In genomic region chr1:54609301-54609921, GRCh38 we compare ENCODE assay signal across 19 cellular contexts. TPM values are rescaled to one million over a fixed set of nuclear protein-coding genes. Genes with fewer than 3 reads are reported as not detected.
A peak's percentile ranks its signal among the peaks of the same experiment; 100 is the strongest.
DNase-seq lines count a peak whose midpoint lies in the region; ATAC-seq, FAIRE-seq and TF ChIP-seq lines count a peak whose summit lies in the region.
"Had no signal": no experiment of that assay in that cellular context is flagged by ENCODE, and none has a peak within 500 bp of the region (broad histone marks: within the 10 kb centered on the region; RNA-seq: fewer than 3 reads in every experiment).

No MANE protein-coding gene starts in this region.

- peak; percentile 42 to 60 (median 53) for ATAC-seq in psoas muscle
- ATAC-seq: activated naive CD4-positive, alpha-beta T cell treated with anti-CD3 and anti-CD28 coated beads, Interleukin-2, amount 50 U/mL, for 72 hours; HCT116 had no signal

- no peak overlapping the region for H3K4me3 ChIP-seq in bronchial epithelial cell (ENCODE audit: low read depth, low read length)
- H3K4me3 ChIP-seq in psoas muscle: no peak overlapping the region
- H3K4me3 ChIP-seq: SJSA1, vagina had no signal

- FAIRE-seq in bronchial epithelial cell (lab: Jason Lieb, UNC): peak; percentile 52
- FAIRE-seq: islet of Langerhans had no signal

- H3K4me1 ChIP-seq in psoas muscle: no peaks in the 10 kb centered on the region
- H3K4me1 ChIP-seq: SJSA1, vagina had no signal

- no peak overlapping the region for H3K27ac ChIP-seq in psoas muscle
- H3K27ac ChIP-seq: neutrophil, SJSA1, vagina had no signal

- 40 to 54% (median 52%) methylated on average over 16 of the region's 16 CpGs for WGBS in psoas muscle, 3 donors

- intact Hi-C loops in psoas muscle (cut with DNase I): no loop called here

- H3K36me3 ChIP-seq in bronchial epithelial cell (ENCODE audit: control insufficient read depth, insufficient read depth, low read length) (no peaks in the 10 kb centered on the region), psoas muscle (ENCODE audit: insufficient read depth in 1 of 2, low read depth in 1 of 2) (peaks cover 0 to 46% of the 10 kb centered on the region in 2 donors)
- H3K36me3 ChIP-seq: SJSA1, vagina had no signal

- H3K27me3 ChIP-seq in bronchial epithelial cell (ENCODE audit: control insufficient read depth, insufficient read depth, low read length) (no peaks in the 10 kb centered on the region), psoas muscle (ENCODE audit: insufficient read depth in 3 of 3, low read length in 2 of 3) (no peaks in the 10 kb centered on the region)
- H3K27me3 ChIP-seq: neutrophil, SJSA1, vagina had no signal

- TF ChIP-seq CTCF in bronchial epithelial cell (IDR thresholded peaks at IDR 0.05; ENCODE audit: insufficient read depth, low read length, severe bottlenecking) (no peak), psoas muscle (IDR thresholded peaks at IDR 0.05) (no peak)

- DNase-seq in LHCN-M2 (ENCODE audit: low read depth) (peak; percentile 19), bronchial epithelial cell (ENCODE audit: low read depth) (no peak), islet precursor cell (peak; percentile 47), psoas muscle (peak in 1 of 2 donors; percentile 59), NCI-H69 (lab: John Stamatoyannopoulos, UW) (no peak), DMS153 treated with DMSO at 0.1 percent for 48 hours (lab: John Stamatoyannopoulos, UW; ENCODE audit: unreplicated experiment) (no peak), EL (no peak), NCI-H345 (lab: John Stamatoyannopoulos, UW) (no peak)
- DNase-seq: activated CD4-positive, alpha-beta T cell treated with anti-CD3 and anti-CD28 coated beads for 1 hour; NCI-H2029; NCI-H524 treated with DMSO at 0.1 percent for 48 hours had no signal

- H3K9me3 ChIP-seq in psoas muscle: no peaks in the 10 kb centered on the region
- H3K9me3 ChIP-seq: neutrophil, SJSA1, vagina had no signal

RNA-seq across cellular contexts. Expression of gene FAM151A, which starts 13.9 kb away (rescaled TPM):
- not detected in 2 replicates for total RNA-seq in LHCN-M2 (2014; rRNA removed)
- polyA plus RNA-seq in LHCN-M2 (2012): not detected
- total RNA-seq in bronchial epithelial cell: not detected in 2 replicates
- total RNA-seq in psoas muscle: not detected
- under 1 TPM in 2 of 3 donors, not detected in 1; 0.05 to 0.07 TPM for polyA plus RNA-seq in psoas muscle
- total RNA-seq: activated CD8-positive, alpha-beta memory T cell treated with anti-CD3 and anti-CD28 coated beads for 36 hours; activated naive CD4-positive, alpha-beta T cell treated with anti-CD3 and anti-CD28 coated beads, Interleukin-2, amount 50 U/mL, for 72 hours; OCI-LY7; SJSA1; vagina had no signal

RNA-seq across cellular contexts. Expression of gene MROH7, which starts 32.2 kb away (rescaled TPM):
- not detected in 2 replicates for total RNA-seq in LHCN-M2 (2014; rRNA removed)
- polyA plus RNA-seq in LHCN-M2 (2012): 0.02 TPM
- total RNA-seq in bronchial epithelial cell: under 0.01 and 0.13 TPM in 2 replicates
- total RNA-seq in psoas muscle: 1 to 10 TPM; 1.1 to 7.0 (median 1.8) TPM
- under 1 TPM; 0.05 to 0.48 (median 0.23) TPM for polyA plus RNA-seq in psoas muscle
- total RNA-seq: activated CD8-positive, alpha-beta memory T cell treated with anti-CD3 and anti-CD28 coated beads for 36 hours; OCI-LY7; SJSA1 had no signal

Comparison
In these comparisons a context has a peak if more than half of its experiments do, and no peak if none do; other contexts are left out.
1. DNase-seq: peak in LHCN-M2 (single experiment) and islet precursor cell (single experiment); none in bronchial epithelial cell (single experiment), NCI-H69 (single experiment), DMS153 treated with DMSO at 0.1 percent for 48 hours (single experiment), EL (single experiment) and NCI-H345 (single experiment).